ENCODE assay signal across 15 cellular contexts in the genomic region with DNA sequence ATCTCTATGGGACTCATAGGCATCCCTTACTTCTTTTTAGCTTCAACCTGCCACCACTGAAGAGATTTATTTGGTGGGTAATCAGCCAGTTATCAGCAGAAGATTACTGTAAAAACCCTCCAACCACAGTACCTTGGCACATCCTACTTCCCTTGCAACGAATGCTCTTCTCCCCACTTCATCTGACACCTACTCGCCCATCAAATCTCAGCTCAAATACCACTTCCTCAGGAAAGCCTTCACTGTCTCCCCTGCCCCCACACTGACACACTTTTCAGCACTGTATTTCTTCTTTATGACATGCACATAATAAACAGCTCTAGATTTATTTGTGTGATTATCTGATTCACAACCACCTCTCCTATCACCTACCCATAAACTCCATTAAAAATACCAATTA. TPM values are rescaled to one million over a fixed set of nuclear protein-coding genes. Genes with fewer than 3 reads are reported as not detected.
DNase-seq lines count a peak whose midpoint lies in the region; ATAC-seq and TF ChIP-seq lines count a peak whose summit lies in the region.
"Had no signal": no experiment of that assay in that cellular context is flagged by ENCODE, and none has a peak within 500 bp of the region (broad histone marks: within the 10 kb centered on the region; RNA-seq: fewer than 3 reads in every experiment).

No MANE protein-coding gene starts in this region.

- no peak overlapping the region for H3K4me2 ChIP-seq in DND-41 (ENCODE audit: insufficient read depth, low read length)

- peak; percentile 15 for ATAC-seq in CD4-positive, alpha-beta T cell (ENCODE audit: poor library complexity)
- ATAC-seq in DND-41 (ENCODE audit: insufficient read depth, low read depth) (no peak), gastrocnemius medialis (no peak), GM21390 (IDR thresholded peaks at IDR 0.05; ENCODE audit: unreplicated experiment) (no peak)
- ATAC-seq: HCT116, K562 had no signal

- no peak for TF ChIP-seq POLR2A in gastrocnemius medialis (IDR thresholded peaks at IDR 0.05)

- no peaks in the 10 kb centered on the region for H3K27me3 Mint-ChIP-seq in CD4-positive, alpha-beta T cell

- POLR2A ChIA-PET in CD4-positive, alpha-beta T cell (lab: Charles Lee): interaction anchor here (0.6 to 2.8 kb wide), 6 partner anchors 13 to 841 kb away, joined by 3 to 25 read pairs (median 3); a partner anchor contains a TSS

- intact Hi-C loops in CD4-positive, alpha-beta T cell (cut with DNase I, micrococcal nuclease): no loop called here
- intact Hi-C loops in gastrocnemius medialis (cut with DNase I; ENCODE audit: low total_unique reads): no loop called here

- CTCF ChIA-PET in CD4-positive, alpha-beta T cell (lab: Charles Lee): no interaction called here

- in situ Hi-C loops in gastrocnemius medialis (cut with MboI; ENCODE audit: low sequenced_read_pairs in 4 of 4): loop anchor here in 2 of 4 donors (5.0 to 10.0 kb wide), 2 partner anchors 61 to 73 kb away; a partner anchor contains a TSS

- H2AFZ ChIP-seq in DND-41 (ENCODE audit: low read depth, low read length): no peak overlapping the region

- peak in 6 of 10 experiments; percentile 9 to 39 (median 24) for DNase-seq in CD4-positive, alpha-beta T cell
- DNase-seq in DND-41 (peak; percentile 61), T-helper 9 cell (peak; percentile 27), foreskin melanocyte (no peak), gastrocnemius medialis (no peak)
- DNase-seq in central memory CD4-positive, alpha-beta T cell: peak; percentile 71
- DNase-seq: effector CD8-positive, alpha-beta T cell; left ventricle myocardium inferior; NCI-H1417; SJCRH30 had no signal

- peaks cover 10% of the 10 kb centered on the region for H4K20me1 ChIP-seq in DND-41 (ENCODE audit: insufficient read depth, low read length)

- no peak for TF ChIP-seq CTCF in CD4-positive, alpha-beta T cell (IDR thresholded peaks at IDR 0.05)
- TF ChIP-seq CTCF in DND-41 (IDR thresholded peaks at IDR 0.05; ENCODE audit: borderline replicate concordance, extremely low read depth, low read length, poor library complexity, severe bottlenecking) (no peak), gastrocnemius medialis (IDR thresholded peaks at IDR 0.05 in 4 of 5, conservative IDR thresholded peaks at IDR 0.05 in 1 of 5) (no peak)

- no peak overlapping the region for H3K9ac ChIP-seq in DND-41 (ENCODE audit: low read depth, low read length)

- H3K79me2 ChIP-seq in DND-41 (ENCODE audit: insufficient read depth, low read length): peaks cover 28% of the 10 kb centered on the region

- peaks cover 29% of the 10 kb centered on the region for H3K36me3 ChIP-seq in DND-41 (ENCODE audit: insufficient read depth, low read length)
- H3K36me3 ChIP-seq in gastrocnemius medialis: peaks cover 0 to 28% of the 10 kb centered on the region in 2 donors

- H3K27ac ChIP-seq in CD4-positive, alpha-beta T cell (ENCODE audit: low read depth, low read length): no peak overlapping the region
- H3K27ac ChIP-seq in DND-41 (ENCODE audit: low read length) (no peak overlapping the region), gastrocnemius medialis (no peak overlapping the region)
- H3K27ac ChIP-seq: C4-2B, left ventricle myocardium inferior, prostate gland, SJCRH30 had no signal

- peak overlapping the region; percentile 46 for H3K4me3 Mint-ChIP-seq in CD4-positive, alpha-beta T cell

- no peaks in the 10 kb centered on the region for H3K9me3 Mint-ChIP-seq in CD4-positive, alpha-beta T cell

- peak overlapping the region; percentile 37 for H3K27ac Mint-ChIP-seq in CD4-positive, alpha-beta T cell

- H3K4me1 Mint-ChIP-seq in CD4-positive, alpha-beta T cell (ENCODE audit: low read depth): peaks cover 44% of the 10 kb centered on the region

- H3K4me3 ChIP-seq in DND-41 (ENCODE audit: low read depth in 1 of 2, low read length in 2 of 2) (no peak overlapping the region), gastrocnemius medialis (no peak overlapping the region)
- H3K4me3 ChIP-seq: K562, left ventricle myocardium inferior, prostate gland, SJCRH30 had no signal

- H3K9me3 ChIP-seq in CD4-positive, alpha-beta T cell (ENCODE audit: control insufficient read depth, low read length): no peaks in the 10 kb centered on the region
- H3K9me3 ChIP-seq in DND-41 (ENCODE audit: insufficient read depth, low read length, severe bottlenecking): no peaks in the 10 kb centered on the region
- no peaks in the 10 kb centered on the region for H3K9me3 ChIP-seq in gastrocnemius medialis
- H3K9me3 ChIP-seq: left ventricle myocardium inferior, prostate gland, SJCRH30 had no signal

- peaks cover 54% of the 10 kb centered on the region for H3K36me3 Mint-ChIP-seq in CD4-positive, alpha-beta T cell (ENCODE audit: low read depth)

- peaks cover 41% of the 10 kb centered on the region for H3K4me1 ChIP-seq in DND-41 (ENCODE audit: insufficient read depth, low read length)
- H3K4me1 ChIP-seq in gastrocnemius medialis: peaks cover 19% of the 10 kb centered on the region in 2 donors
- H3K4me1 ChIP-seq: prostate gland, SJCRH30 had no signal

- no peaks in the 10 kb centered on the region for H3K27me3 ChIP-seq in CD4-positive, alpha-beta T cell (ENCODE audit: control insufficient read depth, insufficient read depth, low read length)
- H3K27me3 ChIP-seq in DND-41 (ENCODE audit: insufficient read depth, low read length, poor library complexity) (no peaks in the 10 kb centered on the region), gastrocnemius medialis (no peaks in the 10 kb centered on the region)
- H3K27me3 ChIP-seq: SJCRH30 had no signal

RNA-seq across cellular contexts. Expression of a gene that starts 3.1 kb away (rescaled TPM):
- 10 to 100 TPM; 21.1 to 23.5 TPM for total RNA-seq in CD4-positive, alpha-beta T cell
- 10 to 100 TPM; 11.2 to 18.6 (median 14.4) TPM for total RNA-seq in gastrocnemius medialis

RNA-seq across cellular contexts. Expression of a gene that starts 44.4 kb away (rescaled TPM):
- total RNA-seq in CD4-positive, alpha-beta T cell: 10 to 100 TPM; 40.1 to 40.3 TPM
- 10 to 100 TPM in 2 of 4 donors, 1 to 10 TPM in 2; 6.2 to 20.4 (median 13.7) TPM for total RNA-seq in gastrocnemius medialis

RNA-seq across cellular contexts. Expression of a gene that starts 58.3 kb away (rescaled TPM):
- 10 to 100 TPM; 46.0 to 50.8 TPM for total RNA-seq in CD4-positive, alpha-beta T cell
- 10 to 100 TPM; 13.4 to 18.2 (median 16.0) TPM for total RNA-seq in gastrocnemius medialis

Comparison
In these comparisons a context has a peak if more than half of its experiments do, and no peak if none do; other contexts are left out.
1. DNase-seq: peak in CD4-positive, alpha-beta T cell (6 of 10), DND-41 (single experiment), T-helper 9 cell (single experiment) and central memory CD4-positive, alpha-beta T cell (single experiment); none in foreskin melanocyte (single experiment) and gastrocnemius medialis (0 of 2).